15 cellular contexts compared by ENCODE assay signal in the genomic region with DNA sequence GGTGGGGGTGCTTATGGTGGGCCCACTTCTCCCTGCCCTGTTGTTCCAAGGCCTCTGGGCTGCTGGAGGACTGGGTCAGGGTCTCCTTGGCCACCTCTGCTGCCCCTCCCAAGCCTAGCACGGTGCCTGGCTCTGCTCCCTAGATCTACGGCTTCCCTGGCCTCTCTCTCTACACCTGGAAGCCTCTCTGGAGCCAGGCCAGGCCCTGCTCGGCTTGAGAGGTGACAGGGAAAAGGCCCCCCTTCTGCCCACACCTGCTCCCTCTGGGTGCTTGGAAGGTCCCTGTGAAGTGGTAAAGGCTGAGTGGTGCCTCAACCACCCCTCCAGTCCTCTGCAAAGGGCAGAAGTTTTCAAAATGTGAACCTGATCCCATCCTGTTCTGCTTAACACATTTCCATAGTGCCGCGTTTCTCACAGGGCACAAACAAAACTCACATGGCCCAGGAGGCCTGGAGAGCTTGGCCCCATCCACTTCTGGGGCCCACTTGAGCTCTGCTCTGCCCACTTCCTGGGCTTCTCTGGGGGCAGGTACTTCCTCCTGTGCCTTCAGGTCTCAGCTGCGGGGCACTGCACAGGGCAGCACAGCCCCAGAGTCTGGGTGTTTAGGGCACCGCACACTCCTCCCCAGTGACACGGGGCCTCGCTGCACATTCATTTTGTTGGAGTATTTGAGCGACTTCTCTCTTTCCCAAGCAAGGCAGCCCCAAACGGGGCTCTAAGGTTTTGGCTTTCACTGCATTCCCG.
DNase-seq lines count a peak whose midpoint lies in the region; TF ChIP-seq lines count a peak whose summit lies in the region.
"Had no signal": no experiment of that assay in that cellular context is flagged by ENCODE, and none has a peak within 500 bp of the region (broad histone marks: within the 10 kb centered on the region; RNA-seq: fewer than 3 reads in every experiment).

No MANE protein-coding gene starts in this region.

- H3K27ac ChIP-seq in mammary epithelial cell (ENCODE audit: insufficient read depth, low read depth, low read length) (no peak overlapping the region), substantia nigra (ENCODE audit: low read depth, low read length, poor library complexity, severe bottlenecking) (peak overlapping the region; percentile 40), RWPE1 (no peak overlapping the region)
- H3K27ac ChIP-seq: parathyroid adenoma, thoracic aorta had no signal

- H3K9ac ChIP-seq in mammary epithelial cell (ENCODE audit: insufficient read depth, low read length), result no peak overlapping the region
- H3K9ac ChIP-seq: parathyroid adenoma had no signal

- H3K36me3 Mint-ChIP-seq in MCF 10A (ENCODE audit: insufficient read depth, unreplicated experiment), result peaks cover 20% of the 10 kb centered on the region
- H3K36me3 Mint-ChIP-seq in dendritic cell treated with granulocyte-macrophage colony-stimulating factor and Interleukin-4, amounts not matched to agents 40 ng/mL and 50 ng/mL, for 4 days (ENCODE audit: low read depth), result peaks cover 99% of the 10 kb centered on the region

- H2AFZ ChIP-seq in mammary epithelial cell (ENCODE audit: low read depth, low read length), result no peak overlapping the region
- H2AFZ ChIP-seq: parathyroid adenoma had no signal

- TF ChIP-seq POLR2A in NB4 (IDR thresholded peaks at IDR 0.05; ENCODE audit: extremely low read depth, insufficient read length), result no peak

- H3K4me3 Mint-ChIP-seq in MCF 10A (ENCODE audit: unreplicated experiment), result no peak overlapping the region
- no peak overlapping the region for H3K4me3 Mint-ChIP-seq in dendritic cell treated with granulocyte-macrophage colony-stimulating factor and Interleukin-4, amounts not matched to agents 40 ng/mL and 50 ng/mL, for 4 days
- H3K4me3 Mint-ChIP-seq: brain had no signal

- H3K79me2 ChIP-seq in mammary epithelial cell (ENCODE audit: insufficient read depth, low read length), result no peaks in the 10 kb centered on the region
- H3K79me2 ChIP-seq: parathyroid adenoma had no signal

- POLR2A ChIA-PET in MCF 10A (lab: Yijun Ruan, JAX) (no interaction called here), RWPE1 (lab: Yijun Ruan, JAX; ENCODE audit: low non-redundant PET) (no interaction called here)

- H3K4me3 ChIP-seq in mammary epithelial cell (replicated peaks in 1 of 3; ENCODE audit: insufficient read depth in 1 of 3, low read depth in 2 of 3, low read length in 3 of 3) (no peak overlapping the region), NB4 (ENCODE audit: low read depth, low read length) (no peak overlapping the region), HAP-1 (no peak overlapping the region)
- H3K4me3 ChIP-seq: thoracic aorta had no signal

- H3K4me1 ChIP-seq in mammary epithelial cell (ENCODE audit: insufficient read depth, low read length) (no peaks in the 10 kb centered on the region), HAP-1 (no peaks in the 10 kb centered on the region)
- H3K4me1 ChIP-seq: parathyroid adenoma had no signal

- H3K27me3 Mint-ChIP-seq in MCF 10A (ENCODE audit: insufficient read depth, unreplicated experiment), result no peaks in the 10 kb centered on the region
- H3K27me3 Mint-ChIP-seq in dendritic cell treated with granulocyte-macrophage colony-stimulating factor and Interleukin-4, amounts not matched to agents 40 ng/mL and 50 ng/mL, for 4 days, result no peaks in the 10 kb centered on the region
- H3K27me3 Mint-ChIP-seq: brain had no signal

- no peaks in the 10 kb centered on the region for H3K27me3 ChIP-seq in mammary epithelial cell (ENCODE audit: insufficient read depth, low read length)
- H3K27me3 ChIP-seq in HAP-1 (ENCODE audit: low read depth), result no peaks in the 10 kb centered on the region

- no peaks in the 10 kb centered on the region for H3K36me3 ChIP-seq in mammary epithelial cell (ENCODE audit: insufficient read depth, low read length)
- peaks cover 6% of the 10 kb centered on the region for H3K36me3 ChIP-seq in HAP-1 (replicated peaks)

- H3K4me2 ChIP-seq in mammary epithelial cell (ENCODE audit: insufficient read depth, low read depth, low read length), result no peak overlapping the region

- intact Hi-C loops in MCF 10A (cut with micrococcal nuclease), result no loop called here
- intact Hi-C loops in mammary epithelial cell (cut with micrococcal nuclease), result no loop called here
- intact Hi-C loops in dendritic cell treated with granulocyte-macrophage colony-stimulating factor and Interleukin-4, amounts not matched to agents 40 ng/mL and 50 ng/mL, for 4 days (cut with micrococcal nuclease), result no loop called here

- in situ Hi-C loops in mammary epithelial cell (cut with MboI; ENCODE audit: low sequenced_read_pairs in 2 of 2) (no loop called here), HAP-1 (cut with MboI; ENCODE audit: low sequenced_read_pairs) (loop anchor here (25.0 kb wide), 1 partner anchor 557 kb away; no protein-coding TSS in a partner anchor)

- CTCF ChIA-PET in MCF 10A (lab: Yijun Ruan, JAX) (interaction anchor here (1.1 kb wide), 1 partner anchor 29 kb away, joined by 4 read pairs; no protein-coding TSS in a partner anchor), mammary epithelial cell (lab: Charles Lee; ENCODE audit: low non-redundant PET) (no interaction called here), RWPE1 (lab: Yijun Ruan, JAX) (no interaction called here)

- no peaks in the 10 kb centered on the region for H3K4me1 Mint-ChIP-seq in MCF 10A (ENCODE audit: insufficient read depth, unreplicated experiment)
- no peaks in the 10 kb centered on the region for H3K4me1 Mint-ChIP-seq in dendritic cell treated with granulocyte-macrophage colony-stimulating factor and Interleukin-4, amounts not matched to agents 40 ng/mL and 50 ng/mL, for 4 days (ENCODE audit: low read depth)

- DNase-seq in MCF 10A (ENCODE audit: unreplicated experiment) (no peak), mammary epithelial cell (no peak), NB4 (ENCODE audit: low read depth) (peak; percentile 12), substantia nigra (lab: John Stamatoyannopoulos, UW) (no peak), HAP-1 (ENCODE audit: low spot score in 2 of 2) (no peak), RWPE1 (ENCODE audit: low spot score) (no peak)
- no peak for DNase-seq in stimulated activated CD4-positive, alpha-beta T cell treated with anti-CD3 and anti-CD28 coated beads, Interleukin-4, amount 100 ng/mL, for 4 hours
- DNase-seq: activated CD4-positive, CD25-positive, alpha-beta regulatory T cell treated with anti-CD3 and anti-CD28 coated beads, Interleukin-2, amount 50 U/mL, for 72 hours; effector CD8-positive, alpha-beta T cell; midbrain; NCI-H1105 treated with DMSO at 0.1 percent for 48 hours had no signal

- dilution Hi-C loops in mammary epithelial cell (cut with HindIII; ENCODE audit: low sequenced_read_pairs), result no loop called here

- H3K9me3 Mint-ChIP-seq in MCF 10A (ENCODE audit: unreplicated experiment), result no peaks in the 10 kb centered on the region
- no peaks in the 10 kb centered on the region for H3K9me3 Mint-ChIP-seq in dendritic cell treated with granulocyte-macrophage colony-stimulating factor and Interleukin-4, amounts not matched to agents 40 ng/mL and 50 ng/mL, for 4 days
- H3K9me3 Mint-ChIP-seq: brain had no signal

- H4K20me1 ChIP-seq in mammary epithelial cell (ENCODE audit: insufficient read depth, low read length), result no peaks in the 10 kb centered on the region

- TF ChIP-seq CTCF in MCF 10A (IDR thresholded peaks at IDR 0.05; ENCODE audit: unreplicated experiment) (no peak), mammary epithelial cell (conservative IDR thresholded peaks at IDR 0.05 in 1 of 2, IDR thresholded peaks at IDR 0.05 in 1 of 2; ENCODE audit: extremely low read depth in 1 of 2, insufficient read depth in 1 of 2, low read depth in 1 of 2, low read length in 2 of 2) (no peak), NB4 (IDR thresholded peaks at IDR 0.05; ENCODE audit: low read depth, low read length) (no peak), RWPE1 (conservative IDR thresholded peaks at IDR 0.05; ENCODE audit: low read depth) (no peak)

- 100% methylated on average over 11 of the region's 12 CpGs for WGBS in mammary epithelial cell (ENCODE audit: low coverage, missing lambda C conversion rate)

- H3K9me3 ChIP-seq in mammary epithelial cell (replicated peaks; ENCODE audit: insufficient read depth, low read length) (no peaks in the 10 kb centered on the region), HAP-1 (no peaks in the 10 kb centered on the region)
- H3K9me3 ChIP-seq: thoracic aorta had no signal

- BruUV-seq in MCF 10A (replicated peaks; lab: Mats Ljungman, UMichigan) (no TSS peak), mammary epithelial cell (replicated peaks; lab: Mats Ljungman, UMichigan) (no TSS peak)

- H3K27ac Mint-ChIP-seq in MCF 10A (ENCODE audit: low read depth, unreplicated experiment), result peak overlapping the region; percentile 23
- peak overlapping the region; percentile 33 for H3K27ac Mint-ChIP-seq in dendritic cell treated with granulocyte-macrophage colony-stimulating factor and Interleukin-4, amounts not matched to agents 40 ng/mL and 50 ng/mL, for 4 days
- H3K27ac Mint-ChIP-seq: brain had no signal
